Comparison of ENCODE assay signal across 8 cellular contexts in the genomic region with DNA sequence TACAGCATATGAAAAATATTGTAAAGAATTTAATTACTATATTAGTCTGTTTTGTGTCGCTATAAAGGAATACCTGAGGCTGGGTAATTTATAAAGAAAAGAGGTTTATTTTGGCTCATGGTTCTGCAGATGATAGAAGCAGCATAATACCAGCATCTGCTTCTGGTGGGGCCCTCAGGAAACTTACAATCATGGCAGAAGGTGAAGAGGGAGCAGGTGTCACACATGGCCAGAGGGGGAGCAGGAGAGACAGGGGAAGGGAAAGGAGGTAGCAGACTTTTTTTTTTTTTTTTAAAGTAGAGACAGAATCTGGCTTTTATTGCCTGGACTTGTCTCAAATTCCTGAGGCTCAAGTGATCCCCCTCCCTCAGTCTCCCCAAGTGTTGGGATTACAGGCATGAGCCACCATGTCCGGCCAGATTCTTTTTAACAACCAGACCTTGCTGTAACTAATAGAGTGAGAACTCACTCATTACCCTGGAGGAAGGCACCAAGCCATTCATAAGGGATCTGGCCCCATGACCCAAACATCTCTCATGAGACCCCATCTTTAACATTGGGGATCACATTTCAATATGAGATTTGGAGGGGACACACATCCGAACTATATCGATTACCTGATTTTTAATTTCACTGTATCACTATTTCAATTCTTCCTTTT.
DNase-seq lines count a peak whose midpoint lies in the region; ATAC-seq and TF ChIP-seq lines count a peak whose summit lies in the region.
"Had no signal": no experiment of that assay in that cellular context is flagged by ENCODE, and none has a peak within 500 bp of the region (broad histone marks: within the 10 kb centered on the region; RNA-seq: fewer than 3 reads in every experiment).

No MANE protein-coding gene starts in this region.

- H3K27ac ChIP-seq in DND-41 (ENCODE audit: low read length) (no peak overlapping the region), H9 (ENCODE audit: insufficient read length, low read depth, low read length) (no peak overlapping the region)

- H4K20me1 ChIP-seq in DND-41 (ENCODE audit: insufficient read depth, low read length) (no peaks in the 10 kb centered on the region), H9 (ENCODE audit: control insufficient read depth, insufficient read depth, insufficient read length) (no peaks in the 10 kb centered on the region)

- H3K18ac ChIP-seq in H9 (ENCODE audit: insufficient read length, low read depth, low read length): no peak overlapping the region

- peak; percentile 51 for TF ChIP-seq CTCF in DND-41 (IDR thresholded peaks at IDR 0.05; ENCODE audit: borderline replicate concordance, extremely low read depth, low read length, poor library complexity, severe bottlenecking)
- peak; percentile 61 for TF ChIP-seq CTCF in H9 (conservative IDR thresholded peaks at IDR 0.05)

- H3K9ac ChIP-seq in DND-41 (ENCODE audit: low read depth, low read length) (no peak overlapping the region), H9 (ENCODE audit: extremely low read depth, insufficient read length, low read length) (no peak overlapping the region)

- H3K14ac ChIP-seq in H9 (ENCODE audit: insufficient read depth, low read length): no peak overlapping the region

- H3K27ac Mint-ChIP-seq in H9: no peak overlapping the region
- no peak overlapping the region for H3K27ac Mint-ChIP-seq in activated CD4-positive, alpha-beta T cell treated with anti-CD3 and anti-CD28 coated beads, Interleukin-2, amount 10 ng/mL, durations not matched to agents 7 days and 5 days

- no peak overlapping the region for H3K4me3 Mint-ChIP-seq in H9
- no peak overlapping the region for H3K4me3 Mint-ChIP-seq in activated CD4-positive, alpha-beta T cell treated with anti-CD3 and anti-CD28 coated beads, Interleukin-2, amount 10 ng/mL, durations not matched to agents 7 days and 5 days

- H2BK12ac ChIP-seq in H9 (ENCODE audit: insufficient read length, low read depth, low read length): no peak overlapping the region

- H2BK5ac ChIP-seq in H9 (ENCODE audit: insufficient read length, low read length): no peak overlapping the region

- no peak overlapping the region for H3K4ac ChIP-seq in H9 (ENCODE audit: low read depth, low read length)

- H4K91ac ChIP-seq in H9 (ENCODE audit: insufficient read length, low read depth, low read length): no peak overlapping the region

- no peak overlapping the region for H2AK5ac ChIP-seq in H9 (ENCODE audit: insufficient read length, low read length)

- no peaks in the 10 kb centered on the region for H3K36me3 Mint-ChIP-seq in H9 (ENCODE audit: insufficient read depth in 1 of 3, low read depth in 3 of 3)
- H3K36me3 Mint-ChIP-seq in activated CD4-positive, alpha-beta T cell treated with anti-CD3 and anti-CD28 coated beads, Interleukin-2, amount 10 ng/mL, durations not matched to agents 7 days and 5 days (ENCODE audit: low read depth): peaks cover 10% of the 10 kb centered on the region

- H3K27me3 ChIP-seq in DND-41 (ENCODE audit: insufficient read depth, low read length, poor library complexity): no peaks in the 10 kb centered on the region
- no peaks in the 10 kb centered on the region for H3K27me3 ChIP-seq in H9 (ENCODE audit: insufficient read depth, low read length)

- H3K56ac ChIP-seq in H9 (ENCODE audit: insufficient read length, low read depth, low read length): no peak overlapping the region

- CTCF ChIA-PET in activated CD4-positive, alpha-beta T cell treated with anti-CD3 and anti-CD28 coated beads, Interleukin-2, amount 10 ng/mL, durations not matched to agents 7 days and 5 days (lab: Charles Lee): no interaction called here

- H2BK20ac ChIP-seq in H9 (ENCODE audit: low read depth, low read length, poor library complexity, severe bottlenecking): no peak overlapping the region

- H2BK120ac ChIP-seq in H9 (ENCODE audit: low read depth, low read length, poor library complexity, severe bottlenecking): no peak overlapping the region

- no peaks in the 10 kb centered on the region for H3K27me3 Mint-ChIP-seq in H9 (ENCODE audit: low read depth)
- H3K27me3 Mint-ChIP-seq in activated CD4-positive, alpha-beta T cell treated with anti-CD3 and anti-CD28 coated beads, Interleukin-2, amount 10 ng/mL, durations not matched to agents 7 days and 5 days: no peaks in the 10 kb centered on the region

- no peak overlapping the region for H4K8ac ChIP-seq in H9 (replicated peaks; ENCODE audit: insufficient read length, low read depth, low read length)

- H3K4me3 ChIP-seq in DND-41 (ENCODE audit: low read depth in 1 of 2, low read length in 2 of 2): no peak overlapping the region

- peaks cover 4% of the 10 kb centered on the region; the same call in 1 of the 2 replicates for H3K36me3 ChIP-seq in DND-41 (ENCODE audit: insufficient read depth, low read length)

- H2AFZ ChIP-seq in DND-41 (ENCODE audit: low read depth, low read length) (no peak overlapping the region), H9 (ENCODE audit: low read length) (no peak overlapping the region)

- no peak overlapping the region for H3K23ac ChIP-seq in H9 (ENCODE audit: insufficient read length, low read depth, low read length)

- H3K9me3 ChIP-seq in DND-41 (ENCODE audit: insufficient read depth, low read length, severe bottlenecking) (no peaks in the 10 kb centered on the region), H9 (ENCODE audit: control insufficient read depth, low read depth, low read length) (no peaks in the 10 kb centered on the region)

- H3K4me2 ChIP-seq in DND-41 (ENCODE audit: insufficient read depth, low read length): no peak overlapping the region
- no peak overlapping the region for H3K4me2 ChIP-seq in H9 (ENCODE audit: insufficient read depth, insufficient read length, low read length)

- WGBS in H9 (ENCODE audit: extremely low coverage, insufficient read length, low lambda C conversion rate): no CpG with 5 or more reads among the region's 4 CpGs

- H3K79me2 ChIP-seq in DND-41 (ENCODE audit: insufficient read depth, low read length): no peaks in the 10 kb centered on the region
- no peaks in the 10 kb centered on the region for H3K79me2 ChIP-seq in H9 (ENCODE audit: insufficient read depth, low read length)

- DNase-seq in DND-41 (peak; percentile 42), H9 (peak; percentile 56), iPS-NIHi11 (ENCODE audit: low spot score) (peak; percentile 39), NCI-H526 treated with DMSO at 0.1 percent for 48 hours (lab: John Stamatoyannopoulos, UW) (no peak), AG08396 (ENCODE audit: low spot score) (no peak)
- peak; percentile 26 for DNase-seq in activated CD4-positive, alpha-beta T cell treated with anti-CD3 and anti-CD28 coated beads, Interleukin-2, amount 10 ng/mL, durations not matched to agents 7 days and 5 days
- DNase-seq: activated gamma-delta T cell had no signal

- H3K23me2 ChIP-seq in H9 (ENCODE audit: insufficient read length, low read depth, low read length, poor library complexity, severe bottlenecking): no peaks in the 10 kb centered on the region

- H3K79me1 ChIP-seq in H9 (ENCODE audit: insufficient read depth, low read depth, low read length, poor library complexity, severe bottlenecking): no peaks in the 10 kb centered on the region

- POLR2A ChIA-PET in activated CD4-positive, alpha-beta T cell treated with anti-CD3 and anti-CD28 coated beads, Interleukin-2, amount 10 ng/mL, durations not matched to agents 7 days and 5 days (lab: Charles Lee): no interaction called here

- H3K9me3 Mint-ChIP-seq in H9: no peaks in the 10 kb centered on the region
- peaks cover 2% of the 10 kb centered on the region for H3K9me3 Mint-ChIP-seq in activated CD4-positive, alpha-beta T cell treated with anti-CD3 and anti-CD28 coated beads, Interleukin-2, amount 10 ng/mL, durations not matched to agents 7 days and 5 days

- ATAC-seq in DND-41 (ENCODE audit: insufficient read depth, low read depth) (peak; percentile 66), GM21381 (IDR thresholded peaks at IDR 0.05; ENCODE audit: unreplicated experiment) (no peak)

- H2BK15ac ChIP-seq in H9 (ENCODE audit: low read depth, low read length): no peak overlapping the region

- no peaks in the 10 kb centered on the region for H3K4me1 Mint-ChIP-seq in H9
- H3K4me1 Mint-ChIP-seq in activated CD4-positive, alpha-beta T cell treated with anti-CD3 and anti-CD28 coated beads, Interleukin-2, amount 10 ng/mL, durations not matched to agents 7 days and 5 days: peaks cover 5% of the 10 kb centered on the region

- H3K4me1 ChIP-seq in DND-41 (ENCODE audit: insufficient read depth, low read length): no peaks in the 10 kb centered on the region
- H3K4me1 ChIP-seq in H9 (ENCODE audit: insufficient read depth, low read length): no peaks in the 10 kb centered on the region

- H3T11ph ChIP-seq in H9 (ENCODE audit: low read length): no peak overlapping the region

- H4K5ac ChIP-seq in H9 (ENCODE audit: insufficient read length, low read depth, low read length): no peak overlapping the region

Comparison
In these comparisons a context has a peak if more than half of its experiments do, and no peak if none do; other contexts are left out.
1. DNase-seq: peak in DND-41 (single experiment), H9 (single experiment), activated CD4-positive, alpha-beta T cell treated with anti-CD3 and anti-CD28 coated beads, Interleukin-2, amount 10 ng/mL, durations not matched to agents 7 days and 5 days (single experiment) and iPS-NIHi11 (single experiment); none in NCI-H526 treated with DMSO at 0.1 percent for 48 hours (single experiment) and AG08396 (single experiment).